2 cellular contexts compared by ENCODE assay signal in the genomic region with DNA sequence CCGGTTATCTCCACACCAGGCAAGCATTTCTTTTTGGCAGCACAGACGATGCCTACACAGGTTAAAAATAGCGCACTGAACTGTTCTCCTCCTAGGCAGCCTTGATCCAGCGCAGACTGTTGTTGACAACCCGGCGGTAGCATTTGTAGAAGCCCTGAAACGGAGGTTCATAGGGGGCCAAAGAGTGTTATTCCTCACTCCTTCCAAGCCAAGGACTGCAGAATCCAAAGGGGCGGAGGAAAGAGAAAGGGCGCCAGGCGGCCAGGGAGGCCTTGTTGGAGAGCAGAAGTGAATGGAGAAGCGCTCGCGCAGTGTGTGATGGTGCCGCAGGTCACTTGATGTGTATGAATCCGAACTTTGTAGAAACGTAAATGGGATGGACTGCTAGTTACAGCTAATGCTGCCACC.
TF ChIP-seq lines count a peak whose summit lies in the region.

No MANE protein-coding gene starts in this region.

TF ChIP-seq in SK-N-SH treated with all-trans-retinoic acid at 6 μM for 48 hours, 23 proteins besides CTCF, POLR2A, EP300 and RAD21:
- TF ChIP-seq, protein P1, sequence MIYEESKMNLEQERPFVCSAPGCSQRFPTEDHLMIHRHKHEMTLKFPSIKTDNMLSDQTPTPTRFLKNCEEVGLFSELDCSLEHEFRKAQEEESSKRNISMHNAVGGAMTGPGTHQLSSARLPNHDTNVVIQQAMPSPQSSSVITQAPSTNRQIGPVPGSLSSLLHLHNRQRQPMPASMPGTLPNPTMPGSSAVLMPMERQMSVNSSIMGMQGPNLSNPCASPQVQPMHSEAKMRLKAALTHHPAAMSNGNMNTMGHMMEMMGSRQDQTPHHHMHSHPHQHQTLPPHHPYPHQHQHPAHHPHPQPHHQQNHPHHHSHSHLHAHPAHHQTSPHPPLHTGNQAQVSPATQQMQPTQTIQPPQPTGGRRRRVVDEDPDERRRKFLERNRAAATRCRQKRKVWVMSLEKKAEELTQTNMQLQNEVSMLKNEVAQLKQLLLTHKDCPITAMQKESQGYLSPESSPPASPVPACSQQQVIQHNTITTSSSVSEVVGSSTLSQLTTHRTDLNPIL (CRISPR knock-in tag; IDR thresholded peaks at IDR 0.05; ENCODE audit: low read depth), result no peak
- TF ChIP-seq SNAI2 (CRISPR knock-in tag; IDR thresholded peaks at IDR 0.05), result no peak
- TF ChIP-seq ARNTL (CRISPR knock-in tag; IDR thresholded peaks at IDR 0.05; ENCODE audit: borderline replicate concordance, low read depth), result no peak
- no peak for TF ChIP-seq OSR1 (CRISPR knock-in tag; IDR thresholded peaks at IDR 0.05)
- TF ChIP-seq TOX (CRISPR knock-in tag; IDR thresholded peaks at IDR 0.05; ENCODE audit: borderline replicate concordance), result no peak
- TF ChIP-seq PPARA (CRISPR knock-in tag; IDR thresholded peaks at IDR 0.05; ENCODE audit: borderline replicate concordance), result no peak
- no peak for TF ChIP-seq CSDC2 (CRISPR knock-in tag; IDR thresholded peaks at IDR 0.05)
- TF ChIP-seq BACH2 (CRISPR knock-in tag; IDR thresholded peaks at IDR 0.05; ENCODE audit: borderline replicate concordance), result no peak
- no peak for TF ChIP-seq ESRRG (CRISPR knock-in tag; IDR thresholded peaks at IDR 0.05)
- TF ChIP-seq ISL1 (CRISPR knock-in tag; IDR thresholded peaks at IDR 0.05), result no peak
- TF ChIP-seq, protein P2, sequence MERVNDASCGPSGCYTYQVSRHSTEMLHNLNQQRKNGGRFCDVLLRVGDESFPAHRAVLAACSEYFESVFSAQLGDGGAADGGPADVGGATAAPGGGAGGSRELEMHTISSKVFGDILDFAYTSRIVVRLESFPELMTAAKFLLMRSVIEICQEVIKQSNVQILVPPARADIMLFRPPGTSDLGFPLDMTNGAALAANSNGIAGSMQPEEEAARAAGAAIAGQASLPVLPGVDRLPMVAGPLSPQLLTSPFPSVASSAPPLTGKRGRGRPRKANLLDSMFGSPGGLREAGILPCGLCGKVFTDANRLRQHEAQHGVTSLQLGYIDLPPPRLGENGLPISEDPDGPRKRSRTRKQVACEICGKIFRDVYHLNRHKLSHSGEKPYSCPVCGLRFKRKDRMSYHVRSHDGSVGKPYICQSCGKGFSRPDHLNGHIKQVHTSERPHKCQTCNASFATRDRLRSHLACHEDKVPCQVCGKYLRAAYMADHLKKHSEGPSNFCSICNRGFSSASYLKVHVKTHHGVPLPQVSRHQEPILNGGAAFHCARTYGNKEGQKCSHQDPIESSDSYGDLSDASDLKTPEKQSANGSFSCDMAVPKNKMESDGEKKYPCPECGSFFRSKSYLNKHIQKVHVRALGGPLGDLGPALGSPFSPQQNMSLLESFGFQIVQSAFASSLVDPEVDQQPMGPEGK (CRISPR knock-in tag; IDR thresholded peaks at IDR 0.05; ENCODE audit: borderline replicate concordance), result no peak
- TF ChIP-seq, protein P3, sequence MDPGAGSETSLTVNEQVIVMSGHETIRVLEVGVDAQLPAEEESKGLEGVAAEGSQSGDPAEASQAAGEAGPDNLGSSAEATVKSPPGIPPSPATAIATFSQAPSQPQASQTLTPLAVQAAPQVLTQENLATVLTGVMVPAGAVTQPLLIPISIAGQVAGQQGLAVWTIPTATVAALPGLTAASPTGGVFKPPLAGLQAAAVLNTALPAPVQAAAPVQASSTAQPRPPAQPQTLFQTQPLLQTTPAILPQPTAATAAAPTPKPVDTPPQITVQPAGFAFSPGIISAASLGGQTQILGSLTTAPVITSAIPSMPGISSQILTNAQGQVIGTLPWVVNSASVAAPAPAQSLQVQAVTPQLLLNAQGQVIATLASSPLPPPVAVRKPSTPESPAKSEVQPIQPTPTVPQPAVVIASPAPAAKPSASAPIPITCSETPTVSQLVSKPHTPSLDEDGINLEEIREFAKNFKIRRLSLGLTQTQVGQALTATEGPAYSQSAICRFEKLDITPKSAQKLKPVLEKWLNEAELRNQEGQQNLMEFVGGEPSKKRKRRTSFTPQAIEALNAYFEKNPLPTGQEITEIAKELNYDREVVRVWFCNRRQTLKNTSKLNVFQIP (CRISPR knock-in tag; IDR thresholded peaks at IDR 0.05; ENCODE audit: borderline replicate concordance, low read depth), result no peak
- no peak for TF ChIP-seq ZC3H10 (CRISPR knock-in tag; IDR thresholded peaks at IDR 0.05)
- TF ChIP-seq RARB (CRISPR knock-in tag; IDR thresholded peaks at IDR 0.05), result no peak

TF ChIP-seq in SK-N-SH, 30 proteins besides CTCF, POLR2A, EP300 and RAD21:
- no peak for TF ChIP-seq GABPA (IDR thresholded peaks at IDR 0.05; ENCODE audit: low read depth)
- TF ChIP-seq POLR2AphosphoS5 (IDR thresholded peaks at IDR 0.05; ENCODE audit: low read depth, low read length), result no peak
- TF ChIP-seq YY1 (IDR thresholded peaks at IDR 0.05; ENCODE audit: low read depth), result no peak
- no peak for TF ChIP-seq MXI1 (IDR thresholded peaks at IDR 0.05; ENCODE audit: low read depth, low read length)
- TF ChIP-seq, protein P4, sequence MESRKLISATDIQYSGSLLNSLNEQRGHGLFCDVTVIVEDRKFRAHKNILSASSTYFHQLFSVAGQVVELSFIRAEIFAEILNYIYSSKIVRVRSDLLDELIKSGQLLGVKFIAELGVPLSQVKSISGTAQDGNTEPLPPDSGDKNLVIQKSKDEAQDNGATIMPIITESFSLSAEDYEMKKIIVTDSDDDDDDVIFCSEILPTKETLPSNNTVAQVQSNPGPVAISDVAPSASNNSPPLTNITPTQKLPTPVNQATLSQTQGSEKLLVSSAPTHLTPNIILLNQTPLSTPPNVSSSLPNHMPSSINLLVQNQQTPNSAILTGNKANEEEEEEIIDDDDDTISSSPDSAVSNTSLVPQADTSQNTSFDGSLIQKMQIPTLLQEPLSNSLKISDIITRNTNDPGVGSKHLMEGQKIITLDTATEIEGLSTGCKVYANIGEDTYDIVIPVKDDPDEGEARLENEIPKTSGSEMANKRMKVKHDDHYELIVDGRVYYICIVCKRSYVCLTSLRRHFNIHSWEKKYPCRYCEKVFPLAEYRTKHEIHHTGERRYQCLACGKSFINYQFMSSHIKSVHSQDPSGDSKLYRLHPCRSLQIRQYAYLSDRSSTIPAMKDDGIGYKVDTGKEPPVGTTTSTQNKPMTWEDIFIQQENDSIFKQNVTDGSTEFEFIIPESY (IDR thresholded peaks at IDR 0.05; ENCODE audit: borderline replicate concordance, low read depth), result no peak
- no peak for TF ChIP-seq FOXJ3 (CRISPR knock-in tag; IDR thresholded peaks at IDR 0.05)
- TF ChIP-seq, protein P5, sequence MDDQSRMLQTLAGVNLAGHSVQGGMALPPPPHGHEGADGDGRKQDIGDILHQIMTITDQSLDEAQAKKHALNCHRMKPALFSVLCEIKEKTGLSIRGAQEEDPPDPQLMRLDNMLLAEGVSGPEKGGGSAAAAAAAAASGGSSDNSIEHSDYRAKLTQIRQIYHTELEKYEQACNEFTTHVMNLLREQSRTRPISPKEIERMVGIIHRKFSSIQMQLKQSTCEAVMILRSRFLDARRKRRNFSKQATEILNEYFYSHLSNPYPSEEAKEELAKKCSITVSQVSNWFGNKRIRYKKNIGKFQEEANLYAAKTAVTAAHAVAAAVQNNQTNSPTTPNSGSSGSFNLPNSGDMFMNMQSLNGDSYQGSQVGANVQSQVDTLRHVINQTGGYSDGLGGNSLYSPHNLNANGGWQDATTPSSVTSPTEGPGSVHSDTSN (IDR thresholded peaks at IDR 0.05), result no peak
- TF ChIP-seq RXRA (IDR thresholded peaks at IDR 0.05; ENCODE audit: borderline replicate concordance, low read depth), result no peak
- TF ChIP-seq, protein P6, sequence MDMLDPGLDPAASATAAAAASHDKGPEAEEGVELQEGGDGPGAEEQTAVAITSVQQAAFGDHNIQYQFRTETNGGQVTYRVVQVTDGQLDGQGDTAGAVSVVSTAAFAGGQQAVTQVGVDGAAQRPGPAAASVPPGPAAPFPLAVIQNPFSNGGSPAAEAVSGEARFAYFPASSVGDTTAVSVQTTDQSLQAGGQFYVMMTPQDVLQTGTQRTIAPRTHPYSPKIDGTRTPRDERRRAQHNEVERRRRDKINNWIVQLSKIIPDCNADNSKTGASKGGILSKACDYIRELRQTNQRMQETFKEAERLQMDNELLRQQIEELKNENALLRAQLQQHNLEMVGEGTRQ (IDR thresholded peaks at IDR 0.05; ENCODE audit: borderline replicate concordance, low read depth, low read length), result no peak
- no peak for TF ChIP-seq GATA2 (CRISPR knock-in tag; IDR thresholded peaks at IDR 0.05)
- no peak for TF ChIP-seq MEF2A (IDR thresholded peaks at IDR 0.05; ENCODE audit: borderline replicate concordance, low read depth)
- no peak for TF ChIP-seq SMC3 (IDR thresholded peaks at IDR 0.05; ENCODE audit: low read depth, low read length)
- TF ChIP-seq TCF12 (IDR thresholded peaks at IDR 0.05), result no peak
- TF ChIP-seq TEAD4 (IDR thresholded peaks at IDR 0.05; ENCODE audit: borderline replicate concordance, insufficient read depth), result no peak
- no peak for TF ChIP-seq EZH2phosphoT487 (IDR thresholded peaks at IDR 0.05; ENCODE audit: borderline replicate concordance, low read depth)
- TF ChIP-seq ELF1 (IDR thresholded peaks at IDR 0.05), result no peak
